ENCODE assay signal across 12 cellular contexts in genomic region chr14:67704018-67704417, GRCh38. TPM values are rescaled to one million over a fixed set of nuclear protein-coding genes. Genes with fewer than 3 reads are reported as not detected.
DNase-seq lines count a peak whose midpoint lies in the region; ATAC-seq and TF ChIP-seq lines count a peak whose summit lies in the region.
"Had no signal": no experiment of that assay in that cellular context is flagged by ENCODE, and none has a peak within 500 bp of the region (broad histone marks: within the 10 kb centered on the region; RNA-seq: fewer than 3 reads in every experiment).

No MANE protein-coding gene starts in this region.

- H3K9me3 ChIP-seq in Loucy (ENCODE audit: insufficient read depth, low read depth, low read length) (peaks cover 6% of the 10 kb centered on the region; the same call in 1 of the 2 replicates), right lobe of liver (no peaks in the 10 kb centered on the region)
- H3K9me3 ChIP-seq: HAP-1, SJSA1 had no signal

- intact Hi-C loops in dendritic cell treated with granulocyte-macrophage colony-stimulating factor and Interleukin-4, amounts not matched to agents 40 ng/mL and 50 ng/mL, for 4 days (cut with micrococcal nuclease) = loop anchor here (1.0 to 2.0 kb wide), 4 partner anchors 37 to 277 kb away; no protein-coding TSS in a partner anchor
- intact Hi-C loops in right lobe of liver (cut with DNase I) = no loop called here

- H3K27ac Mint-ChIP-seq in dendritic cell treated with granulocyte-macrophage colony-stimulating factor and Interleukin-4, amounts not matched to agents 40 ng/mL and 50 ng/mL, for 4 days = peak overlapping the region; percentile 76

- H4K20me1 ChIP-seq in Loucy (ENCODE audit: insufficient read depth, low read length, poor library complexity, severe bottlenecking) = no peaks in the 10 kb centered on the region
- H4K20me1 ChIP-seq: BLaER1 treated with 17β-estradiol and CSF1 and Interleukin-3, amounts not matched to agents 10 nM and 100 nM had no signal

- H3K27me3 ChIP-seq in Loucy (ENCODE audit: insufficient read depth, low read length, poor library complexity, severe bottlenecking) (no peaks in the 10 kb centered on the region), right lobe of liver (no peaks in the 10 kb centered on the region)
- H3K27me3 ChIP-seq: BLaER1 treated with 17β-estradiol and CSF1 and Interleukin-3, amounts not matched to agents 10 nM and 100 nM; SJSA1 had no signal

- H3K9me2 ChIP-seq in Loucy (replicated peaks; ENCODE audit: low read depth, low read length) = no peaks in the 10 kb centered on the region

- no peaks in the 10 kb centered on the region for H3K36me3 Mint-ChIP-seq in dendritic cell treated with granulocyte-macrophage colony-stimulating factor and Interleukin-4, amounts not matched to agents 40 ng/mL and 50 ng/mL, for 4 days (ENCODE audit: low read depth)
- H3K36me3 Mint-ChIP-seq: CD8-positive, alpha-beta memory T cell had no signal

- no peak for TF ChIP-seq CTCF in Loucy (conservative IDR thresholded peaks at IDR 0.05; ENCODE audit: low read length)
- no peak for TF ChIP-seq CTCF in right lobe of liver (IDR thresholded peaks at IDR 0.05)

- no peaks in the 10 kb centered on the region for H3F3A ChIP-seq in Loucy (ENCODE audit: low read depth)

- 12% methylated on average over 3 of the region's 3 CpGs for WGBS in right lobe of liver (ENCODE audit: insufficient coverage, low coverage, low lambda C conversion rate, missing lambda C conversion rate)

- no peaks in the 10 kb centered on the region for H3K9me3 Mint-ChIP-seq in dendritic cell treated with granulocyte-macrophage colony-stimulating factor and Interleukin-4, amounts not matched to agents 40 ng/mL and 50 ng/mL, for 4 days

- TF ChIP-seq POLR2A in right lobe of liver (IDR thresholded peaks at IDR 0.05) = no peak

- H2AFZ ChIP-seq in Loucy (ENCODE audit: low read length) = peak overlapping the region; percentile 66

- H3K27ac ChIP-seq in right lobe of liver = no peak overlapping the region
- H3K27ac ChIP-seq: BLaER1 treated with 17β-estradiol and CSF1 and Interleukin-3, amounts not matched to agents 10 nM and 100 nM; SJSA1 had no signal

- H3K9ac ChIP-seq in Loucy (ENCODE audit: low read depth, low read length, poor library complexity, severe bottlenecking) = no peak overlapping the region

- H3K79me2 ChIP-seq in Loucy (ENCODE audit: insufficient read depth, low read length) = no peaks in the 10 kb centered on the region

- no peak for DNase-seq in right lobe of liver
- no peak for DNase-seq in HUDEP-2 (lab: John Stamatoyannopoulos, UW; ENCODE audit: unreplicated experiment in 76 of 76)
- no peak for DNase-seq in HuH-7.5 (ENCODE audit: low spot score)

- H3K4me3 ChIP-seq in Loucy (ENCODE audit: low read length, poor library complexity, severe bottlenecking) = no peak overlapping the region
- H3K4me3 ChIP-seq in right lobe of liver = no peak overlapping the region
- H3K4me3 ChIP-seq: HAP-1, SJSA1 had no signal

- no peaks in the 10 kb centered on the region for H3K4me1 ChIP-seq in Loucy (ENCODE audit: insufficient read depth, low read length, poor library complexity, severe bottlenecking)
- H3K4me1 ChIP-seq in right lobe of liver = peaks cover 0 to 17% (median 1%) of the 10 kb centered on the region in 4 donors
- H3K4me1 ChIP-seq: HAP-1 had no signal

- H3K4me3 Mint-ChIP-seq in dendritic cell treated with granulocyte-macrophage colony-stimulating factor and Interleukin-4, amounts not matched to agents 40 ng/mL and 50 ng/mL, for 4 days = peak overlapping the region; percentile 39
- H3K4me3 Mint-ChIP-seq: CD8-positive, alpha-beta memory T cell had no signal

- H3K4me2 ChIP-seq in Loucy (ENCODE audit: low read depth, low read length, poor library complexity, severe bottlenecking) = no peak overlapping the region

- no peaks in the 10 kb centered on the region for H3K27me3 Mint-ChIP-seq in dendritic cell treated with granulocyte-macrophage colony-stimulating factor and Interleukin-4, amounts not matched to agents 40 ng/mL and 50 ng/mL, for 4 days

- H3K4me1 Mint-ChIP-seq in dendritic cell treated with granulocyte-macrophage colony-stimulating factor and Interleukin-4, amounts not matched to agents 40 ng/mL and 50 ng/mL, for 4 days (ENCODE audit: low read depth) = peaks cover 36% of the 10 kb centered on the region
- H3K4me1 Mint-ChIP-seq: CD8-positive, alpha-beta memory T cell had no signal

- ATAC-seq in right lobe of liver (peak; percentile 65 to 72 (median 66)), HG02840 (IDR thresholded peaks at IDR 0.05; ENCODE audit: low FRiP score, unreplicated experiment) (no peak), GM21360 (IDR thresholded peaks at IDR 0.05; ENCODE audit: unreplicated experiment) (no peak)

- H3K36me3 ChIP-seq in Loucy (ENCODE audit: insufficient read depth, low read length) (no peaks in the 10 kb centered on the region), right lobe of liver (no peaks in the 10 kb centered on the region)
- H3K36me3 ChIP-seq: BLaER1 treated with 17β-estradiol and CSF1 and Interleukin-3, amounts not matched to agents 10 nM and 100 nM; HAP-1; SJSA1 had no signal

RNA-seq across cellular contexts. Expression of gene RDH12, which starts 2.3 kb away (rescaled TPM):
- total RNA-seq in right lobe of liver = 1 to 10 TPM in 5 of 6 experiments, under 1 TPM in 1; 0.22 to 2.4 (median 1.2) TPM
- total RNA-seq: CD8-positive, alpha-beta memory T cell; Right ventricle myocardium inferior; SJSA1 had no signal

RNA-seq across cellular contexts. Expression of gene RDH11, which starts 8.5 kb away (rescaled TPM):
- total RNA-seq in right lobe of liver = 100 to 1,000 TPM in 2 of 6 experiments, 10 to 100 TPM in 4; 35.5 to 106 (median 83.4) TPM

RNA-seq across cellular contexts. Expression of gene VTI1B, which starts 29.6 kb away (rescaled TPM):
- 10 to 100 TPM; 44.2 to 70.1 (median 54.6) TPM for total RNA-seq in right lobe of liver

Comparison
In these comparisons a context has a peak if more than half of its experiments do, and no peak if none do; other contexts are left out.
1. ATAC-seq: peak in right lobe of liver (4 of 4); none in HG02840 (single experiment) and GM21360 (single experiment).